9 cellular contexts compared by ENCODE assay signal in the genomic region with DNA sequence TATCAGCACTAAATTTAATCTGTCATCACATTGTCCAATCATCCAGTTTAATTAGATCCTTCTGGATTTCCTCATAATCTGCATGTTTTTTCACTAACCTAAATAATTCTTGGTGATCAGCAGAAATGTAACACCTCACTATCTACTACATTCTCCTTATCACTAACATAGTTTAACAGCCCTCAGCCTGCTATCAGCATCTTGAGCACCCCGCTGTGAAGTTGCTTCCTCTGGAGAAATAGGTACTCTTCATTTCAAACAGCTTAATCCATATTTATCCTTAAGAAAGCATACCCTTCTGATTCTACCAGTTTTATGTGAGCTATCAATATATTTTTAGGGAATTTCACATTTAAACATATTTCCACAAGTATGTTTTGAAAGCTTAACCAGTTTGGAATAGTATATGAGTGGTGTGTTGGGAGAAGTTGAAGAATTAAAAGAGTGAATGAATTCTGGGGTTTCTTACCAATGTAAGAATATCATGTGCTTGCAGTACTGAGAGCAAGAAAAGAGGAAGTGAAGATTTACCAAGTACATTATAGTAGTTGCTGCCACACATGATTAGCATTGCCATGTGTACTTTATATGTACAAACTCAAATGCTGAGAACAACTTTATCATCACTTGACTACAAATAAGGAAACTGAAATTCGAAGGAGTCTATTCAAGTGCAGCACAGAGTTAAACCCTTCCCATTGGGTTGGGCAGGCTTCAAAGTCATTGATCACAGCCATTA.
DNase-seq lines count a peak whose midpoint lies in the region; ATAC-seq and TF ChIP-seq lines count a peak whose summit lies in the region.
"Had no signal": no experiment of that assay in that cellular context is flagged by ENCODE, and none has a peak within 500 bp of the region (broad histone marks: within the 10 kb centered on the region; RNA-seq: fewer than 3 reads in every experiment).

No MANE protein-coding gene starts in this region.

- no TSS peak for BruUV-seq in A673 (replicated peaks; lab: Mats Ljungman, UMichigan)

- peak; percentile 15 for DNase-seq in iPS-NIHi7 (ENCODE audit: extremely low spot score)
- no peak for DNase-seq in inferior parietal cortex (ENCODE audit: extremely low spot score)
- no peak for DNase-seq in NCI-H524 (lab: John Stamatoyannopoulos, UW)
- DNase-seq in A673 (ENCODE audit: low spot score) = no peak
- no peak for DNase-seq in ACHN
- DNase-seq: NCI-H526 treated with DMSO at 0.1 percent for 48 hours had no signal

- CTCF ChIA-PET in A673 (lab: Charles Lee) = no interaction called here

- H3K27ac ChIP-seq in A673 (ENCODE audit: low read depth, low read length, poor library complexity, severe bottlenecking) = no peak overlapping the region

- no peak for TF ChIP-seq CTCF in A673 (conservative IDR thresholded peaks at IDR 0.05; ENCODE audit: low read depth, low read length)

- no peaks in the 10 kb centered on the region for H3K9me3 ChIP-seq in A673 (ENCODE audit: low read depth, low read length, poor library complexity, severe bottlenecking)

- no peaks in the 10 kb centered on the region for H3K4me1 ChIP-seq in A673 (ENCODE audit: insufficient read depth, low read length, poor library complexity, severe bottlenecking)

- H3K36me3 ChIP-seq in A673 (ENCODE audit: insufficient read depth, low read length, poor library complexity, severe bottlenecking) = no peaks in the 10 kb centered on the region

- POLR2A ChIA-PET in A673 (lab: Charles Lee; ENCODE audit: low non-redundant PET) = no interaction called here

- no peak overlapping the region for H3K4me3 ChIP-seq in A673 (ENCODE audit: low read depth, low read length, poor library complexity, severe bottlenecking)

- no peaks in the 10 kb centered on the region for H3K27me3 ChIP-seq in A673 (replicated peaks; ENCODE audit: insufficient read depth, low read depth, low read length, poor library complexity)

- in situ Hi-C loops in ACHN (cut with HindIII; ENCODE audit: low pct_ligation_motif_present, low pct_unique_long_range_greater_than_20kb, low sequenced_read_pairs) = no loop called here

- intact Hi-C loops in A673 (cut with micrococcal nuclease; ENCODE audit: unreplicated experiment) = no loop called here

- ATAC-seq in GM19043 (IDR thresholded peaks at IDR 0.05; ENCODE audit: low read depth, unreplicated experiment) (peak; percentile 99), HG02678 (IDR thresholded peaks at IDR 0.05; ENCODE audit: unreplicated experiment) (peak; percentile 100), HG03565 (IDR thresholded peaks at IDR 0.05; ENCODE audit: unreplicated experiment) (peak; percentile 100)
